Comparison of ENCODE assay signal across 12 cellular contexts in the genomic region with DNA sequence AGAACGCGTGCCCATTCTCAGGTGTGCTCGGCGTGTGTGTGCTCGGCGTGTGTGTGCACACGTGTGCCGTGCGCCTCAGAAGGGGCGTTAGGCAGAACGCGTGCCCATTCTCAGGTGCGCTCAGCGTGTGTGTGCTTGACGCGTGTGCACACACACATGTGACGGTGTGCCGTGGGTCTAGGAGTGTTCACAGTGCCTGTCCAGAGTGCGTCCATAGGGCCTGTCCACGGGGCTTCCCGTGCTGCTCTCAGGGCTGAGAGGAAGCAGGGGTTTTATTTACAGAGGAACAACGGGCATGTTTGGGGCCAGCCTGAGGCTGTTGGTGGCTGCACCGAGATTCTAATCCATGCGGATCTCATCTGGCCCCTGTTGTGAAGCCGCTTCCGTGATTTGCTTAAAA.
"Had no signal": no experiment of that assay in that cellular context is flagged by ENCODE, and none has a peak within 500 bp of the region (broad histone marks: within the 10 kb centered on the region; RNA-seq: fewer than 3 reads in every experiment).

No MANE protein-coding gene starts in this region.

- H3K9me3 Mint-ChIP-seq: activated naive CD4-positive, alpha-beta T cell treated with anti-CD3 and anti-CD28 coated beads, Interleukin-2, amount 50 U/mL, for 24 hours; activated T-helper 2 cell treated with anti-CD3 and anti-CD28 coated beads, Interferon-gamma antibody, Interleukin-2, Interleukin-4, amounts not matched to agents 10 μg/mL and 5 μg/mL and 100 μg/mL, durations not matched to agents 14 hours and 24 hours and 36 hours; naive thymus-derived CD4-positive, alpha-beta T cell had no signal

- H3K27me3 Mint-ChIP-seq: activated naive CD4-positive, alpha-beta T cell treated with anti-CD3 and anti-CD28 coated beads, Interleukin-2, amount 50 U/mL, for 24 hours; naive thymus-derived CD4-positive, alpha-beta T cell had no signal

- H3K27ac ChIP-seq: body of pancreas, esophagus muscularis mucosa, VCaP had no signal

- DNase-seq: activated CD4-positive, alpha-beta T cell treated with anti-CD3 and anti-CD28 coated beads for 4 hours; body of pancreas; left cardiac atrium; naive thymus-derived CD4-positive, alpha-beta T cell; nucleus accumbens; stimulated activated CD4-positive, alpha-beta T cell treated with anti-CD3 and anti-CD28 coated beads, Interleukin-1b, Interleukin-23, amount 100 ng/mL, for 48 hours; stimulated activated naive CD4-positive, alpha-beta T cell; T-helper 9 cell had no signal

- H3K4me3 Mint-ChIP-seq: activated naive CD4-positive, alpha-beta T cell treated with anti-CD3 and anti-CD28 coated beads, Interleukin-2, amount 50 U/mL, for 24 hours; naive thymus-derived CD4-positive, alpha-beta T cell had no signal

- ATAC-seq: body of pancreas; left cardiac atrium; naive thymus-derived CD4-positive, alpha-beta T cell had no signal

- H3K9me3 ChIP-seq: body of pancreas, esophagus muscularis mucosa had no signal

- H3K27me3 ChIP-seq: body of pancreas, esophagus muscularis mucosa had no signal

- H3K4me3 ChIP-seq: body of pancreas, esophagus muscularis mucosa had no signal

- H3K27ac Mint-ChIP-seq: activated naive CD4-positive, alpha-beta T cell treated with anti-CD3 and anti-CD28 coated beads, Interleukin-2, amount 50 U/mL, for 24 hours; activated T-helper 2 cell treated with anti-CD3 and anti-CD28 coated beads, Interferon-gamma antibody, Interleukin-2, Interleukin-4, amounts not matched to agents 10 μg/mL and 5 μg/mL and 100 μg/mL, durations not matched to agents 14 hours and 24 hours and 36 hours; naive thymus-derived CD4-positive, alpha-beta T cell had no signal
